ENCODE assay signal across 16 cellular contexts in the genomic region with DNA sequence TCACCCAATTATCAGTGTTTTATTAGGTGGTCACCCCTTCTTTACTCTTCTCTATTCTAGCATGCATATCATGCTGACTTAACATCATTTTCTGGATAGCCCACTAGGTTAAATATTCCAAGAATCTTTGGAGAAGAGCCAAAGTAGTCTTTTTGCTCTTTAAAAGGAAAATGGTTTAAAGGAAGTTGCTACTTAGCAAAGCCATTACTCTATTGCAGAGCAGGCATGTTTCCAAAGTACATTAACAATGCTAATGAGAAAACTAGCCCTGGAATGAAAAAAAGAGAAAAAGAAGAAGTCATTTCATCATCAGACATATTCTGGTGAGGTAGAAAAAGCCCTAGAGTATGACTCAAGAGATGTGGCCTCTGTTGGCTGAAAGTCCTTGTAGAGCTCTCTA.
"Had no signal": no experiment of that assay in that cellular context is flagged by ENCODE, and none has a peak within 500 bp of the region (broad histone marks: within the 10 kb centered on the region; RNA-seq: fewer than 3 reads in every experiment).

No MANE protein-coding gene starts in this region.

- FAIRE-seq: colon, keratinocyte had no signal

- H3K27ac ChIP-seq: cardiac muscle cell, stomach, thoracic aorta had no signal

- H3K9me3 ChIP-seq: stomach, thoracic aorta had no signal

- H3K4me1 ChIP-seq: stomach had no signal

- H3K36me3 ChIP-seq: cardiac muscle cell, stomach, thoracic aorta had no signal

- H3K27me3 ChIP-seq: cardiac muscle cell had no signal

- DNase-seq: activated CD4-positive, alpha-beta T cell treated with anti-CD3 and anti-CD28 coated beads for 1 hour; activated CD4-positive, alpha-beta T cell treated with anti-CD3 and anti-CD28 coated beads, Interleukin-2, amount 50 U/mL, for 48 hours; activated gamma-delta T cell; activated T-cell treated with anti-CD3 and anti-CD28 coated beads, Interleukin-2, amount 50 U/mL, for 48 hours; foreskin melanocyte; head of caudate nucleus; left ventricle myocardium superior; mesendoderm; stimulated activated CD4-positive, alpha-beta T cell treated with anti-CD3 and anti-CD28 coated beads, Interleukin-15, amount 100 ng/mL, for 24 hours; stimulated activated CD4-positive, alpha-beta T cell treated with anti-CD3 and anti-CD28 coated beads, Interleukin-4, amount 100 ng/mL, for 4 hours; stomach; T-helper 9 cell had no signal

- H3K4me3 ChIP-seq: cardiac muscle cell, stomach, thoracic aorta had no signal
